8 cellular contexts compared by ENCODE assay signal in the genomic region with DNA sequence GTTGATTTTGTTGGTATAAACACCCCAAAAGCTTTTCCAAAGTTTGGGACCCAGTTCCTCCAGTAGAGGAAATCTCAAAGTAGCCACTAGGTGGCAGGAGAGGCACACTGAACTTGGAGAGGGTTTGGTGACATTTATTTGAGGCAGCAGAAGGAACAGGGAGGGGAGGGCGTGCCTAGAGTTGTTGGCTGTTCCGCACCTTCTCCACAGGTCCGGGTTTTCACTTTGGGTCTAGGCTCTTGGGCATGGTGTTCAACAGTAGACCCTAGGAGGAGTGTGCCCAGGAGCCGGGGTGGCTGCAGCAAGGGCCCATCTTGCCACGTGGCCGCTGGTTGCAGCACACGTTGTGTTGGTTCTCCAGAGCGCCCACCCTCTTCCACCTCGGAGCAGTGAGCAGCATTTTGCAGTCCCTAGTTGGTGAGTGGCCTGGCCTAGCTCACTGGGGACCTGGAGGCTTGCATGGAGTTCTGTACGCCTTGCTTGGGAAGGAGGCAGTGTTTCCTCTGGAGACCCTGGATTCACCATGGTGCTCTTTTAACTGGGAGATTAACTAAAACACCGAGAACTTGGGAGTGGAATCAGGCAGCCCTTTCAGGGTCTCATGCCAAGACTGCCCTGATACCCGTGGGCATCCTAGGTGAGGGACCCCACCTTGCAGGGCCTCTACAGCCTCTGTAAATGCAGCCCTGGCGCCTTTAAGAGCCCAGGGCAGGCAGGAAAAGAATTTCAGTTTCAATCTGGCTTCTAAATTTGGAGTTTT. TPM values are rescaled to one million over a fixed set of nuclear protein-coding genes. Genes with fewer than 3 reads are reported as not detected.
A peak's percentile ranks its signal among the peaks of the same experiment; 100 is the strongest.
DNase-seq lines count a peak whose midpoint lies in the region; ATAC-seq, FAIRE-seq and TF ChIP-seq lines count a peak whose summit lies in the region.

No MANE protein-coding gene starts in this region.

- H3K27ac ChIP-seq in caudate nucleus (ENCODE audit: low read depth, low read length), result peak overlapping the region; percentile 100

- peak; percentile 80 for FAIRE-seq in islet of Langerhans (lab: Jason Lieb, UNC)

- H3K36me3 Mint-ChIP-seq in WTC11, result peaks cover 34% of the 10 kb centered on the region

- ATAC-seq in HG03039 (IDR thresholded peaks at IDR 0.05; ENCODE audit: unreplicated experiment) (peak; percentile 32), WTC11 (peak; percentile 26), GM18907 (IDR thresholded peaks at IDR 0.05; ENCODE audit: unreplicated experiment) (no peak)

- peak; percentile 83 for TF ChIP-seq CTCF in WTC11 (IDR thresholded peaks at IDR 0.05)

- H3K4me1 Mint-ChIP-seq in WTC11, result peaks cover 61% of the 10 kb centered on the region

- DNase-seq in ELR (ENCODE audit: low read depth) (peak; percentile 87), NCI-H2227 (lab: John Stamatoyannopoulos, UW; ENCODE audit: unreplicated experiment) (peak; percentile 78), WTC11 (ENCODE audit: low spot score) (peak; percentile 76), caudate nucleus (lab: John Stamatoyannopoulos, UW) (peak in 56 of 61 donors; percentile 23 to 90 (median 68))
- DNase-seq in stimulated activated CD4-positive, alpha-beta T cell treated with anti-CD3 and anti-CD28 coated beads, Interleukin-12 subunit alpha, Interleukin-12 subunit beta, amount 100 ng/mL, for 24 hours (ENCODE audit: low read depth in 2 of 2), result peak; percentile 57 to 67

- no peaks in the 10 kb centered on the region for H3K9me3 Mint-ChIP-seq in WTC11

- CTCF ChIA-PET in WTC11 (lab: Charles Lee), result interaction anchor here (0.6 to 9.5 kb wide), 68 partner anchors 7 to 598 kb away, joined by 3 to 345 read pairs (median 4); a partner anchor contains a TSS

- no peaks in the 10 kb centered on the region for H3K27me3 Mint-ChIP-seq in WTC11 (ENCODE audit: low read depth)

- peak overlapping the region; percentile 66 for H3K4me3 Mint-ChIP-seq in WTC11

- POLR2A ChIA-PET in WTC11 (lab: Charles Lee), result interaction anchor here (0.8 to 1.8 kb wide), 12 partner anchors 8 to 485 kb away, joined by 3 to 8 read pairs (median 4); a partner anchor contains a TSS

- H3K27ac Mint-ChIP-seq in WTC11, result peak overlapping the region; percentile 97

TF ChIP-seq in WTC11, 78 proteins besides CTCF, POLR2A, EP300 and RAD21 (continues in another document):
- TF ChIP-seq, protein P1, sequence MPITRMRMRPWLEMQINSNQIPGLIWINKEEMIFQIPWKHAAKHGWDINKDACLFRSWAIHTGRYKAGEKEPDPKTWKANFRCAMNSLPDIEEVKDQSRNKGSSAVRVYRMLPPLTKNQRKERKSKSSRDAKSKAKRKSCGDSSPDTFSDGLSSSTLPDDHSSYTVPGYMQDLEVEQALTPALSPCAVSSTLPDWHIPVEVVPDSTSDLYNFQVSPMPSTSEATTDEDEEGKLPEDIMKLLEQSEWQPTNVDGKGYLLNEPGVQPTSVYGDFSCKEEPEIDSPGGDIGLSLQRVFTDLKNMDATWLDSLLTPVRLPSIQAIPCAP (CRISPR knock-in tag; IDR thresholded peaks at IDR 0.05), result no peak
- TF ChIP-seq, protein P2, sequence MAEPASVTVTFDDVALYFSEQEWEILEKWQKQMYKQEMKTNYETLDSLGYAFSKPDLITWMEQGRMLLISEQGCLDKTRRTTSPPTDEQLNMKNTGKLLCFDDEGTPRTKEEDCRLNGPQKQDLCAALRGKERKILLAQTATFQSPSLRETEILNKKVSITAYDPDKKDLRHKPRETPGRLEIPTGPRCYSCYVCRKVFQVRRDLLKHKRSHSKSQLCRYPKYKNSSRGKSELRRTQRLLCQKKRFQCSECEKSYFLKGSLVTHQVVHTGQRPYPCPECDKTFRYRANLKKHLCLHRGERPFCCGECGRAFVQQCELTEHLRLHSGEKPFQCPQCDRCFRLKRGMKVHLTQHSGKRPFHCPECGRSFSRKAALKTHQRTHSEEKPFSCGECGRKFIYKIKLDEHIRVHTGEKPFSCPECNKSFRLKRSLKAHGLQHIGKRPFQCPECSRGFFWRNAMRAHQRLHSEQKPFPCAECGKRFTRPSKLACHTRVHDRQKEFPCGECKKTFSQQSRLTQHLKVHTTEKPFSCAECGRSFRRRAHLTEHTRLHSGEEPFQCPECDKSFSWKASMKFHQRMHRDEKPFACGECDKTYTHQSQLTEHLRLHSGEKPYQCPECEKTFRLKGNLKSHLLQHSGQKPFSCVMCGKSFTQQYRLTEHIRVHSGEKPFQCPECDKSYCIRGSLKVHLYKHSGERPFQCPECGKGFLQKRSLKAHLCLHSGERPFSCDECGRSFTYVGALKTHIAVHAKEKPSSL (CRISPR knock-in tag; conservative IDR thresholded peaks at IDR 0.05), result no peak
- no peak for TF ChIP-seq JAZF1 (CRISPR knock-in tag; IDR thresholded peaks at IDR 0.05)
- TF ChIP-seq ZNF423 (CRISPR knock-in tag; IDR thresholded peaks at IDR 0.05), result no peak
- TF ChIP-seq, protein P3, sequence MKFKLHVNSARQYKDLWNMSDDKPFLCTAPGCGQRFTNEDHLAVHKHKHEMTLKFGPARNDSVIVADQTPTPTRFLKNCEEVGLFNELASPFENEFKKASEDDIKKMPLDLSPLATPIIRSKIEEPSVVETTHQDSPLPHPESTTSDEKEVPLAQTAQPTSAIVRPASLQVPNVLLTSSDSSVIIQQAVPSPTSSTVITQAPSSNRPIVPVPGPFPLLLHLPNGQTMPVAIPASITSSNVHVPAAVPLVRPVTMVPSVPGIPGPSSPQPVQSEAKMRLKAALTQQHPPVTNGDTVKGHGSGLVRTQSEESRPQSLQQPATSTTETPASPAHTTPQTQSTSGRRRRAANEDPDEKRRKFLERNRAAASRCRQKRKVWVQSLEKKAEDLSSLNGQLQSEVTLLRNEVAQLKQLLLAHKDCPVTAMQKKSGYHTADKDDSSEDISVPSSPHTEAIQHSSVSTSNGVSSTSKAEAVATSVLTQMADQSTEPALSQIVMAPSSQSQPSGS (CRISPR knock-in tag; IDR thresholded peaks at IDR 0.05; ENCODE audit: borderline replicate concordance, low read depth), result no peak
- TF ChIP-seq KAT7 (CRISPR knock-in tag; IDR thresholded peaks at IDR 0.05; ENCODE audit: borderline replicate concordance), result no peak
- TF ChIP-seq NFYB (CRISPR knock-in tag; conservative IDR thresholded peaks at IDR 0.05; ENCODE audit: low read depth), result no peak
- TF ChIP-seq FOXJ3 (CRISPR knock-in tag; IDR thresholded peaks at IDR 0.05; ENCODE audit: borderline replicate concordance), result no peak
- no peak for TF ChIP-seq NFE2L1 (CRISPR knock-in tag; IDR thresholded peaks at IDR 0.05)
- no peak for TF ChIP-seq ZNF121 (CRISPR knock-in tag; IDR thresholded peaks at IDR 0.05)
- no peak for TF ChIP-seq TEAD4 (CRISPR knock-in tag; IDR thresholded peaks at IDR 0.05)
- TF ChIP-seq GABPB1 (CRISPR knock-in tag; IDR thresholded peaks at IDR 0.05), result no peak
- TF ChIP-seq ESRRA (CRISPR knock-in tag; IDR thresholded peaks at IDR 0.05; ENCODE audit: borderline replicate concordance), result no peak
- TF ChIP-seq ETV6 (CRISPR knock-in tag; IDR thresholded peaks at IDR 0.05), result no peak
- TF ChIP-seq, protein P4, sequence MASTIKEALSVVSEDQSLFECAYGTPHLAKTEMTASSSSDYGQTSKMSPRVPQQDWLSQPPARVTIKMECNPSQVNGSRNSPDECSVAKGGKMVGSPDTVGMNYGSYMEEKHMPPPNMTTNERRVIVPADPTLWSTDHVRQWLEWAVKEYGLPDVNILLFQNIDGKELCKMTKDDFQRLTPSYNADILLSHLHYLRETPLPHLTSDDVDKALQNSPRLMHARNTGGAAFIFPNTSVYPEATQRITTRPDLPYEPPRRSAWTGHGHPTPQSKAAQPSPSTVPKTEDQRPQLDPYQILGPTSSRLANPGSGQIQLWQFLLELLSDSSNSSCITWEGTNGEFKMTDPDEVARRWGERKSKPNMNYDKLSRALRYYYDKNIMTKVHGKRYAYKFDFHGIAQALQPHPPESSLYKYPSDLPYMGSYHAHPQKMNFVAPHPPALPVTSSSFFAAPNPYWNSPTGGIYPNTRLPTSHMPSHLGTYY (CRISPR knock-in tag; IDR thresholded peaks at IDR 0.05), result no peak
- no peak for TF ChIP-seq SMAD4 (CRISPR knock-in tag; IDR thresholded peaks at IDR 0.05)
- TF ChIP-seq IRF2 (CRISPR knock-in tag; IDR thresholded peaks at IDR 0.05; ENCODE audit: borderline replicate concordance, low read depth), result no peak
- TF ChIP-seq GRHL2 (CRISPR knock-in tag; IDR thresholded peaks at IDR 0.05; ENCODE audit: insufficient replicate concordance, severe bottlenecking), result no peak
- TF ChIP-seq, protein P5, sequence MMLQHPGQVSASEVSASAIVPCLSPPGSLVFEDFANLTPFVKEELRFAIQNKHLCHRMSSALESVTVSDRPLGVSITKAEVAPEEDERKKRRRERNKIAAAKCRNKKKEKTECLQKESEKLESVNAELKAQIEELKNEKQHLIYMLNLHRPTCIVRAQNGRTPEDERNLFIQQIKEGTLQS (CRISPR knock-in tag; conservative IDR thresholded peaks at IDR 0.05), result no peak
- TF ChIP-seq, protein P6, sequence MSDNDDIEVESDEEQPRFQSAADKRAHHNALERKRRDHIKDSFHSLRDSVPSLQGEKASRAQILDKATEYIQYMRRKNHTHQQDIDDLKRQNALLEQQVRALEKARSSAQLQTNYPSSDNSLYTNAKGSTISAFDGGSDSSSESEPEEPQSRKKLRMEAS (CRISPR knock-in tag; IDR thresholded peaks at IDR 0.05), result peak; percentile 58; the same call in 1 of the 2 replicates
- TF ChIP-seq, protein P7, sequence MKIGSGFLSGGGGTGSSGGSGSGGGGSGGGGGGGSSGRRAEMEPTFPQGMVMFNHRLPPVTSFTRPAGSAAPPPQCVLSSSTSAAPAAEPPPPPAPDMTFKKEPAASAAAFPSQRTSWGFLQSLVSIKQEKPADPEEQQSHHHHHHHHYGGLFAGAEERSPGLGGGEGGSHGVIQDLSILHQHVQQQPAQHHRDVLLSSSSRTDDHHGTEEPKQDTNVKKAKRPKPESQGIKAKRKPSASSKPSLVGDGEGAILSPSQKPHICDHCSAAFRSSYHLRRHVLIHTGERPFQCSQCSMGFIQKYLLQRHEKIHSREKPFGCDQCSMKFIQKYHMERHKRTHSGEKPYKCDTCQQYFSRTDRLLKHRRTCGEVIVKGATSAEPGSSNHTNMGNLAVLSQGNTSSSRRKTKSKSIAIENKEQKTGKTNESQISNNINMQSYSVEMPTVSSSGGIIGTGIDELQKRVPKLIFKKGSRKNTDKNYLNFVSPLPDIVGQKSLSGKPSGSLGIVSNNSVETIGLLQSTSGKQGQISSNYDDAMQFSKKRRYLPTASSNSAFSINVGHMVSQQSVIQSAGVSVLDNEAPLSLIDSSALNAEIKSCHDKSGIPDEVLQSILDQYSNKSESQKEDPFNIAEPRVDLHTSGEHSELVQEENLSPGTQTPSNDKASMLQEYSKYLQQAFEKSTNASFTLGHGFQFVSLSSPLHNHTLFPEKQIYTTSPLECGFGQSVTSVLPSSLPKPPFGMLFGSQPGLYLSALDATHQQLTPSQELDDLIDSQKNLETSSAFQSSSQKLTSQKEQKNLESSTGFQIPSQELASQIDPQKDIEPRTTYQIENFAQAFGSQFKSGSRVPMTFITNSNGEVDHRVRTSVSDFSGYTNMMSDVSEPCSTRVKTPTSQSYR (CRISPR knock-in tag; IDR thresholded peaks at IDR 0.05), result no peak; the same call in 1 of the 2 replicates

RNA-seq across cellular contexts. Expression of a gene that starts 28.2 kb away (rescaled TPM):
- total RNA-seq in WTC11 (2021), result 181 to 186 TPM (median 186 TPM) in 3 replicates

RNA-seq across cellular contexts. Expression of a gene that starts 28.8 kb away (rescaled TPM):
- total RNA-seq in WTC11 (2021), result 17.2 to 19.1 TPM (median 17.5 TPM) in 3 replicates

RNA-seq across cellular contexts. Expression of a gene that starts 38.6 kb away (rescaled TPM):
- 4.6 to 5.9 TPM (median 5.1 TPM) in 3 replicates for total RNA-seq in WTC11 (2021)

RNA-seq across cellular contexts. Expression of a gene that starts 58.5 kb away (rescaled TPM):
- 30.4 to 35.6 TPM (median 32.7 TPM) in 3 replicates for total RNA-seq in WTC11 (2021)
